Comparison of ENCODE assay signal across 8 cellular contexts in genomic region chr4:2009651-2010233, GRCh38. TPM values are rescaled to one million over a fixed set of nuclear protein-coding genes. Genes with fewer than 3 reads are reported as not detected.
DNase-seq lines count a peak whose midpoint lies in the region; FAIRE-seq and TF ChIP-seq lines count a peak whose summit lies in the region.

No MANE protein-coding gene starts in this region.

- H3K4me1 Mint-ChIP-seq in IgD-negative memory B cell = peaks cover 18 to 33% (median 25%) of the 10 kb centered on the region in 3 donors
- peaks cover 33% of the 10 kb centered on the region for H3K4me1 Mint-ChIP-seq in activated naive CD8-positive, alpha-beta T cell (ENCODE audit: low read depth)
- peaks cover 17% of the 10 kb centered on the region for H3K4me1 Mint-ChIP-seq in osteocyte (ENCODE audit: unreplicated experiment)

- no peaks in the 10 kb centered on the region for H3K4me1 ChIP-seq in SJSA1 (replicated peaks)

- FAIRE-seq in urothelium cell line (lab: Jason Lieb, UNC) = no peak

- peak; percentile 34 to 69 for DNase-seq in NCI-H2081 (lab: John Stamatoyannopoulos, UW)
- DNase-seq in NCI-H2081 treated with DMSO at 0.1 percent for 48 hours (lab: John Stamatoyannopoulos, UW) = no peak
- no peak for DNase-seq in SJSA1 (ENCODE audit: low read depth in 1 of 2, low spot score in 2 of 2)
- DNase-seq in head of caudate nucleus = peak; percentile 16 to 78 (median 63)
- no peak for DNase-seq in osteocyte (ENCODE audit: extremely low spot score, unreplicated experiment)
- peak; percentile 63 for DNase-seq in urothelium cell line (ENCODE audit: low spot score)

- H3K9me3 ChIP-seq in SJSA1 (replicated peaks) = no peaks in the 10 kb centered on the region

- no peaks in the 10 kb centered on the region for H3K36me3 Mint-ChIP-seq in IgD-negative memory B cell
- H3K36me3 Mint-ChIP-seq in activated naive CD8-positive, alpha-beta T cell = peaks cover 3% of the 10 kb centered on the region
- H3K36me3 Mint-ChIP-seq in osteocyte (ENCODE audit: unreplicated experiment) = no peaks in the 10 kb centered on the region

- intact Hi-C loops in head of caudate nucleus (cut with DNase I) = no loop called here

- H3K9me3 Mint-ChIP-seq in IgD-negative memory B cell = no peaks in the 10 kb centered on the region
- no peaks in the 10 kb centered on the region for H3K9me3 Mint-ChIP-seq in activated naive CD8-positive, alpha-beta T cell (ENCODE audit: low read depth)
- no peaks in the 10 kb centered on the region for H3K9me3 Mint-ChIP-seq in osteocyte (ENCODE audit: unreplicated experiment)

- H3K4me3 ChIP-seq in SJSA1 = peak overlapping the region; percentile 65

- H3K27me3 Mint-ChIP-seq in IgD-negative memory B cell (peaks cover 2% of the 10 kb centered on the region), osteocyte (ENCODE audit: unreplicated experiment) (peaks cover 10% of the 10 kb centered on the region)
- H3K27me3 Mint-ChIP-seq in activated naive CD8-positive, alpha-beta T cell = no peaks in the 10 kb centered on the region

- TF ChIP-seq CTCF in osteocyte (IDR thresholded peaks at IDR 0.05) = no peak

- H3K4me3 Mint-ChIP-seq in IgD-negative memory B cell (peak overlapping the region; percentile 91 to 99 (median 96)), osteocyte (ENCODE audit: unreplicated experiment) (peak overlapping the region; percentile 83)
- H3K4me3 Mint-ChIP-seq in activated naive CD8-positive, alpha-beta T cell = peak overlapping the region; percentile 88

- H3K27me3 ChIP-seq in SJSA1 (replicated peaks) = no peaks in the 10 kb centered on the region

- no peak overlapping the region for H3K27ac ChIP-seq in SJSA1

- H3K36me3 ChIP-seq in SJSA1 = no peaks in the 10 kb centered on the region

- peak overlapping the region; percentile 87 to 98 (median 95) for H3K27ac Mint-ChIP-seq in IgD-negative memory B cell
- H3K27ac Mint-ChIP-seq in activated naive CD8-positive, alpha-beta T cell = peak overlapping the region; percentile 95
- peak overlapping the region; percentile 89 for H3K27ac Mint-ChIP-seq in osteocyte (ENCODE audit: unreplicated experiment)

RNA-seq across cellular contexts. Expression of gene NELFA, which starts 1.0 kb away (rescaled TPM):
- polyA plus RNA-seq in IgD-negative memory B cell = 44.7 TPM
- total RNA-seq in SJSA1 (2014; rRNA removed; shearing (Covaris generic)) = 7.5 and 9.2 TPM in 2 replicates
- total RNA-seq in osteocyte = 32.5 and 37.8 TPM in 2 replicates

RNA-seq across cellular contexts. Expression of gene NAT8L, which starts 49.4 kb away (rescaled TPM):
- polyA plus RNA-seq in IgD-negative memory B cell = not detected
- total RNA-seq in SJSA1 (2014; rRNA removed; shearing (Covaris generic)) = not detected in 2 replicates
- total RNA-seq in osteocyte = 0.64 and 0.84 TPM in 2 replicates

Comparison
In these comparisons a context has a peak if more than half of its experiments do, and no peak if none do; other contexts are left out.
1. DNase-seq: peak in NCI-H2081 (2 of 2), head of caudate nucleus (42 of 42) and urothelium cell line (single experiment); none in NCI-H2081 treated with DMSO at 0.1 percent for 48 hours (single experiment), SJSA1 (0 of 2) and osteocyte (single experiment).
2. Peak in every context shown above with its lines, with median percentiles within 50 percentile points of each other: H3K27ac Mint-ChIP-seq and H3K4me3 Mint-ChIP-seq.